Comparison of ENCODE assay signal across 33 cellular contexts in the genomic region with DNA sequence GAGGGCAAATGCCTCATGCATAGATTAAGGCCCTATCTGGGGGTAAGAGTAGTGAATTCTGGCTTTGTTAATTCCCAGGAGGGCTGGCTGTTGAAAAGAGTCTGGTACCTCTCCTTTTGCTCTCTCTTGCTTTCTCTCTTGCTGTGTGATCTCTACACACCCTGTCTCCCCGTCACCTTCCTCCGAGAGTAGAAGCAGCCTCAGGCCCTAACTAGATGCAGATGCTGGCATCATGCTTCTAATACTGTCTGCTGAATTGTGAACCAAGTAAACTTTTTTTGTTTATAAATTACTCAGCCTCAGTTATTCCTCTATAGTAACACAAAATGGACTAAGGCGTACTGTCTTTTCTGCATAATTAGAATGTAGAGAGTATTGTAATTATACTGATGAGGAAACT.
"Had no signal": no experiment of that assay in that cellular context is flagged by ENCODE, and none has a peak within 500 bp of the region (broad histone marks: within the 10 kb centered on the region; RNA-seq: fewer than 3 reads in every experiment).

No MANE protein-coding gene starts in this region.

- H3K4me1 ChIP-seq: ascending aorta, breast epithelium, esophagus muscularis mucosa, foreskin keratinocyte, gastrocnemius medialis, heart right ventricle had no signal

- H3K27ac ChIP-seq: ascending aorta, breast epithelium, cardiac muscle cell, coronary artery, esophagus muscularis mucosa, foreskin keratinocyte, gastrocnemius medialis, heart right ventricle, WERI-Rb-1 had no signal

- H3K9me3 Mint-ChIP-seq: activated naive CD4-positive, alpha-beta T cell treated with anti-CD3 and anti-CD28 coated beads for 36 hours; activated naive CD4-positive, alpha-beta T cell treated with anti-CD3 and anti-CD28 coated beads, Interleukin-2, amount 50 U/mL, for 24 hours; activated naive CD8-positive, alpha-beta T cell treated with anti-CD3 and anti-CD28 coated beads for 36 hours; activated T-helper 1 cell treated with anti-CD3 and anti-CD28 coated beads, Interleukin-12 subunit alpha, Interleukin-12 subunit beta, Interleukin-2, Interleukin-4 antibody, amounts not matched to agents 30 ng/mL and 10 ng/mL and 1 ng/mL, durations not matched to agents 14 hours and 24 hours and 36 hours; dendritic cell treated with granulocyte-macrophage colony-stimulating factor and Interleukin-4, amounts not matched to agents 40 ng/mL and 50 ng/mL, for 4 days; T-helper 2 cell treated with Interferon-gamma antibody and Interleukin-4, amounts not matched to agents 5 μg/mL and 100 μg/mL, for 36 hours had no signal

- H3K27me3 Mint-ChIP-seq: activated B cell treated with CpG ODN at 0.5 μM for 24 hours; activated CD8-positive, alpha-beta T cell treated with anti-CD3 and anti-CD28 coated beads for 36 hours; activated naive CD4-positive, alpha-beta T cell treated with anti-CD3 and anti-CD28 coated beads, Interleukin-2, amount 50 U/mL, for 24 hours; activated naive CD8-positive, alpha-beta T cell treated with anti-CD3 and anti-CD28 coated beads for 36 hours; activated naive CD8-positive, alpha-beta T cell treated with anti-CD3 and anti-CD28 coated beads, Interleukin-2, amount 50 U/mL, for 24 hours; brain; central memory CD8-positive, alpha-beta T cell; dendritic cell treated with granulocyte-macrophage colony-stimulating factor and Interleukin-4, amounts not matched to agents 40 ng/mL and 50 ng/mL, for 4 days; effector memory CD8-positive, alpha-beta T cell; T-helper 17 cell had no signal

- H3K36me3 ChIP-seq: ascending aorta, breast epithelium, cardiac muscle cell, esophagus muscularis mucosa, gastrocnemius medialis, heart right ventricle, WERI-Rb-1 had no signal

- H3K27me3 ChIP-seq: ascending aorta, breast epithelium, cardiac muscle cell, esophagus muscularis mucosa, foreskin keratinocyte, gastrocnemius medialis, heart right ventricle had no signal

- H3K36me3 Mint-ChIP-seq: activated naive CD4-positive, alpha-beta T cell treated with anti-CD3 and anti-CD28 coated beads, Interleukin-2, amount 50 U/mL, for 24 hours; activated naive CD8-positive, alpha-beta T cell treated with anti-CD3 and anti-CD28 coated beads for 36 hours; brain had no signal

- H3K9me3 ChIP-seq: ascending aorta, breast epithelium, esophagus muscularis mucosa, gastrocnemius medialis had no signal

- H3K4me3 ChIP-seq: ascending aorta, breast epithelium, cardiac muscle cell, coronary artery, esophagus muscularis mucosa, gastrocnemius medialis, heart right ventricle had no signal

- H3K27ac Mint-ChIP-seq: activated B cell treated with CpG ODN at 0.5 μM for 24 hours; activated CD8-positive, alpha-beta T cell treated with anti-CD3 and anti-CD28 coated beads for 36 hours; activated naive CD4-positive, alpha-beta T cell treated with anti-CD3 and anti-CD28 coated beads for 36 hours; activated naive CD4-positive, alpha-beta T cell treated with anti-CD3 and anti-CD28 coated beads, Interleukin-2, amount 50 U/mL, for 24 hours; activated naive CD8-positive, alpha-beta T cell treated with anti-CD3 and anti-CD28 coated beads for 36 hours; activated naive CD8-positive, alpha-beta T cell treated with anti-CD3 and anti-CD28 coated beads, Interleukin-2, amount 50 U/mL, for 24 hours; activated T-helper 1 cell treated with anti-CD3 and anti-CD28 coated beads, Interleukin-12 subunit alpha, Interleukin-12 subunit beta, Interleukin-2, Interleukin-4 antibody, amounts not matched to agents 30 ng/mL and 10 ng/mL and 1 ng/mL, durations not matched to agents 14 hours and 24 hours and 36 hours; activated T-helper 2 cell treated with anti-CD3 and anti-CD28 coated beads, Interferon-gamma antibody, Interleukin-2, Interleukin-4, amounts not matched to agents 10 μg/mL and 5 μg/mL and 100 μg/mL, durations not matched to agents 14 hours and 24 hours and 36 hours; brain; dendritic cell treated with granulocyte-macrophage colony-stimulating factor and Interleukin-4, amounts not matched to agents 40 ng/mL and 50 ng/mL, for 4 days; effector memory CD8-positive, alpha-beta T cell; T-helper 17 cell; T-helper 2 cell treated with Interferon-gamma antibody and Interleukin-4, amounts not matched to agents 5 μg/mL and 100 μg/mL, for 36 hours had no signal

- H3K4me3 Mint-ChIP-seq: activated B cell treated with CpG ODN at 0.5 μM for 24 hours; activated CD8-positive, alpha-beta T cell treated with anti-CD3 and anti-CD28 coated beads for 36 hours; activated naive CD4-positive, alpha-beta T cell treated with anti-CD3 and anti-CD28 coated beads for 36 hours; activated naive CD4-positive, alpha-beta T cell treated with anti-CD3 and anti-CD28 coated beads, Interleukin-2, amount 50 U/mL, for 24 hours; activated naive CD8-positive, alpha-beta T cell treated with anti-CD3 and anti-CD28 coated beads for 36 hours; activated naive CD8-positive, alpha-beta T cell treated with anti-CD3 and anti-CD28 coated beads, Interleukin-2, amount 50 U/mL, for 24 hours; activated T-helper 1 cell treated with anti-CD3 and anti-CD28 coated beads, Interleukin-12 subunit alpha, Interleukin-12 subunit beta, Interleukin-2, Interleukin-4 antibody, amounts not matched to agents 30 ng/mL and 10 ng/mL and 1 ng/mL, durations not matched to agents 14 hours and 24 hours and 36 hours; brain; central memory CD8-positive, alpha-beta T cell; dendritic cell treated with granulocyte-macrophage colony-stimulating factor and Interleukin-4, amounts not matched to agents 40 ng/mL and 50 ng/mL, for 4 days; effector memory CD8-positive, alpha-beta T cell; T-helper 17 cell; T-helper 2 cell treated with Interferon-gamma antibody and Interleukin-4, amounts not matched to agents 5 μg/mL and 100 μg/mL, for 36 hours had no signal

- H3K4me1 Mint-ChIP-seq: activated B cell treated with CpG ODN at 0.5 μM for 24 hours; activated naive CD4-positive, alpha-beta T cell treated with anti-CD3 and anti-CD28 coated beads, Interleukin-2, amount 50 U/mL, for 24 hours; activated naive CD8-positive, alpha-beta T cell treated with anti-CD3 and anti-CD28 coated beads for 36 hours; activated naive CD8-positive, alpha-beta T cell treated with anti-CD3 and anti-CD28 coated beads, Interleukin-2, amount 50 U/mL, for 24 hours; brain; central memory CD8-positive, alpha-beta T cell; T-helper 17 cell had no signal

- DNase-seq: activated B cell treated with CpG ODN at 0.5 μM for 24 hours; activated CD4-positive, alpha-beta T cell treated with anti-CD3 and anti-CD28 coated beads for 48 hours; activated CD4-positive, alpha-beta T cell treated with anti-CD3 and anti-CD28 coated beads, Interleukin-2, amount 50 U/mL, for 1 hour; activated CD4-positive, alpha-beta T cell treated with anti-CD3 and anti-CD28 coated beads, Interleukin-2, amount 50 U/mL, for 48 hours; activated CD8-positive, alpha-beta memory T cell treated with anti-CD3 and anti-CD28 coated beads for 24 hours; activated CD8-positive, alpha-beta T cell treated with anti-CD3 and anti-CD28 coated beads for 36 hours; activated effector memory CD4-positive, alpha-beta T cell treated with anti-CD3 and anti-CD28 coated beads, Interleukin-2, amount 50 U/mL, for 16 hours; activated naive CD4-positive, alpha-beta T cell treated with anti-CD3 and anti-CD28 coated beads for 36 hours; activated naive CD8-positive, alpha-beta T cell treated with anti-CD3 and anti-CD28 coated beads for 36 hours; activated naive CD8-positive, alpha-beta T cell treated with anti-CD3 and anti-CD28 coated beads, Interleukin-2, amount 50 U/mL, for 24 hours; activated T-cell treated with anti-CD3 and anti-CD28 coated beads, Interleukin-2, amount 50 U/mL, for 48 hours; effector CD4-positive, alpha-beta T cell; effector memory CD8-positive, alpha-beta T cell; erythroblast; foreskin keratinocyte; gastrocnemius medialis; heart right ventricle; T-helper 1 cell; T-helper 17 cell; T1000; WERI-Rb-1 had no signal
